26 cellular contexts compared by ENCODE assay signal in the genomic region with DNA sequence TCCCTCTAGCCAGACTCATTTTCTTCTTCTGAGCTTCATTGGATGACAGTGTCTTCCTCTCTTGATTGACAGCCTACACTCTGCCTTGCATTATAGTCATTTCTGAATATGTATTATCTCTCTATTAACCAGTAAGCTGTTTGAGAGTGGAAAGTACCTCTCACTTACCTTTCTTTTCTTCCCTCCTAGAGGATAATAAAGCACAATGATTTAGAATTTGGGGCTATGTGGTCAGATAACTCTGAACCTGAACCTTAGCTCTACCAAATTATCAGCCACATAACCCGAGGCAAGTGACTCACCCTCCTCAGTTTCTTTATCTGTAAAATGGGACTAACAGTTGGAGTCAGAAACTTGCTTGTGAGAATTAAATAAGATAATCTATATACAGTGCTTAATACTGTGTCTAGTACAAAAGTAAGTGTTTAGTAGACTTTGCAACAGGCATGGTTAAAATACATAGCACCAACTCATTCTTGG.
"Had no signal": no experiment of that assay in that cellular context is flagged by ENCODE, and none has a peak within 500 bp of the region (broad histone marks: within the 10 kb centered on the region; RNA-seq: fewer than 3 reads in every experiment).

No MANE protein-coding gene starts in this region.

- H3K27me3 ChIP-seq: adrenal gland, body of pancreas, cardiac muscle cell, colonic mucosa, spleen, upper lobe of left lung had no signal

- H3K36me3 ChIP-seq: adrenal gland, cardiac muscle cell, colonic mucosa, spleen, upper lobe of left lung had no signal

- H3K4me3 ChIP-seq: adrenal gland, body of pancreas, cardiac muscle cell, colonic mucosa, spleen, upper lobe of left lung had no signal

- DNase-seq: activated CD4-positive, alpha-beta memory T cell treated with anti-CD3 and anti-CD28 coated beads, Interleukin-2, amount 10 ng/mL, durations not matched to agents 7 days and 5 days; activated CD4-positive, alpha-beta T cell treated with anti-CD3 and anti-CD28 coated beads, Interleukin-2, amount 10 ng/mL, durations not matched to agents 24 days and 14 days; activated CD4-positive, CD25-positive, alpha-beta regulatory T cell treated with anti-CD3 and anti-CD28 coated beads, Interleukin-2, amount 50 U/mL, for 72 hours; activated CD8-positive, alpha-beta memory T cell treated with anti-CD3 and anti-CD28 coated beads, Interleukin-2, amount 50 U/mL, for 48 hours; activated T-cell treated with anti-CD3 and anti-CD28 coated beads, Interleukin-2, amount 50 U/mL, for 24 hours; adrenal gland; aorta; body of pancreas; cerebellar nuclear complex; colonic mucosa; effector CD8-positive, alpha-beta T cell; glutamatergic neuron; islet precursor cell; left cardiac atrium; naive thymus-derived CD8-positive, alpha-beta T cell; nucleus accumbens; right cardiac atrium; spleen; substantia nigra; T-helper 17 cell; T1000; upper lobe of left lung had no signal

- H3K9me3 ChIP-seq: adrenal gland, body of pancreas, colonic mucosa, upper lobe of left lung had no signal

- H3K27ac Mint-ChIP-seq: activated CD4-positive, alpha-beta memory T cell treated with anti-CD3 and anti-CD28 coated beads, Interleukin-2, amount 10 ng/mL, durations not matched to agents 7 days and 5 days; activated CD4-positive, alpha-beta T cell treated with anti-CD3 and anti-CD28 coated beads, Interleukin-2, amount 10 ng/mL, durations not matched to agents 24 days and 14 days; activated naive CD4-positive, alpha-beta T cell treated with anti-CD3 and anti-CD28 coated beads, Interleukin-2, amount 50 U/mL, for 24 hours; activated T-cell treated with anti-CD3 and anti-CD28 coated beads, Interleukin-2, amount 50 U/mL, for 24 hours; naive thymus-derived CD8-positive, alpha-beta T cell; stimulated activated naive CD8-positive, alpha-beta T cell treated with anti-CD3 and anti-CD28 coated beads, Interleukin-15, Interleukin-2, amounts not matched to agents 100 ng/mL and 50 ng/mL, for 24 hours; T-helper 17 cell had no signal

- H3K27me3 Mint-ChIP-seq: activated CD4-positive, alpha-beta memory T cell treated with anti-CD3 and anti-CD28 coated beads, Interleukin-2, amount 10 ng/mL, durations not matched to agents 7 days and 5 days; activated CD4-positive, alpha-beta T cell treated with anti-CD3 and anti-CD28 coated beads, Interleukin-2, amount 10 ng/mL, durations not matched to agents 24 days and 14 days; activated naive CD4-positive, alpha-beta T cell treated with anti-CD3 and anti-CD28 coated beads, Interleukin-2, amount 50 U/mL, for 24 hours; activated T-cell treated with anti-CD3 and anti-CD28 coated beads, Interleukin-2, amount 50 U/mL, for 24 hours; naive thymus-derived CD8-positive, alpha-beta T cell; stimulated activated naive CD8-positive, alpha-beta T cell treated with anti-CD3 and anti-CD28 coated beads, Interleukin-15, Interleukin-2, amounts not matched to agents 100 ng/mL and 50 ng/mL, for 24 hours; T-helper 17 cell had no signal

- ATAC-seq: body of pancreas; naive thymus-derived CD8-positive, alpha-beta T cell; T-helper 17 cell had no signal

- H3K27ac ChIP-seq: adrenal gland, body of pancreas, cardiac muscle cell, colonic mucosa, spleen, upper lobe of left lung had no signal

- H3K4me3 Mint-ChIP-seq: activated CD4-positive, alpha-beta memory T cell treated with anti-CD3 and anti-CD28 coated beads, Interleukin-2, amount 10 ng/mL, durations not matched to agents 7 days and 5 days; activated CD4-positive, alpha-beta T cell treated with anti-CD3 and anti-CD28 coated beads, Interleukin-2, amount 10 ng/mL, durations not matched to agents 24 days and 14 days; activated naive CD4-positive, alpha-beta T cell treated with anti-CD3 and anti-CD28 coated beads, Interleukin-2, amount 50 U/mL, for 24 hours; activated T-cell treated with anti-CD3 and anti-CD28 coated beads, Interleukin-2, amount 50 U/mL, for 24 hours; naive thymus-derived CD8-positive, alpha-beta T cell; neural crest cell; stimulated activated naive CD8-positive, alpha-beta T cell treated with anti-CD3 and anti-CD28 coated beads, Interleukin-15, Interleukin-2, amounts not matched to agents 100 ng/mL and 50 ng/mL, for 24 hours; T-helper 17 cell had no signal
